13 cellular contexts compared by ENCODE assay signal in the genomic region with DNA sequence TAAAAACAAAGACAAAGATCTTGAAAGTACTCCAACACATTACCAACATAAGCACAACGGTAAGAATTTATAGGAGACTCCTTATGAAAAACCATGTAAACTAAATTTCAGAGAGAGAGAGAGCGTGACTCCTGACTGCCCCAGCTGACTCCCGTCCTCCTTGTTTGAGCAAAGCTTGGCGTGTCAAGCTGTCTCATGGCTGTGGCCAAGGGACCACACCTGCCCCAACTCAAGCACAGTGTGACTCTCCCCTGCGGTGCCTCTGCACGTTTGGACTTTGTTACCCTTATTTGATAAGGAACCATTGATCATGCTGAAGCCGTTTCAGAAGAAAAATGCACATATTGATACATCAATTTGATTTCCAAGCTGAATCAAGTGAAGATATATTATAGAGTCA.
DNase-seq lines count a peak whose midpoint lies in the region; ATAC-seq and TF ChIP-seq lines count a peak whose summit lies in the region.
"Had no signal": no experiment of that assay in that cellular context is flagged by ENCODE, and none has a peak within 500 bp of the region (broad histone marks: within the 10 kb centered on the region; RNA-seq: fewer than 3 reads in every experiment).

No MANE protein-coding gene starts in this region.

- ATAC-seq in GM21381 (IDR thresholded peaks at IDR 0.05; ENCODE audit: unreplicated experiment) (no peak), HG02798 (IDR thresholded peaks at IDR 0.05; ENCODE audit: poor library complexity, unreplicated experiment) (no peak)

- intact Hi-C loops in sigmoid colon (cut with DNase I), result loop anchor here (5.0 kb wide), 1 partner anchor 82 kb away; no protein-coding TSS in a partner anchor
- intact Hi-C loops in vagina (cut with DNase I), result no loop called here

- H3K27me3 ChIP-seq in sigmoid colon (no peaks in the 10 kb centered on the region), vagina (no peaks in the 10 kb centered on the region), right atrium auricular region (no peaks in the 10 kb centered on the region)

- H3K36me3 ChIP-seq in sigmoid colon, result no peaks in the 10 kb centered on the region
- H3K36me3 ChIP-seq in vagina, result no peaks in the 10 kb centered on the region
- H3K36me3 ChIP-seq in right atrium auricular region, result no peaks in the 10 kb centered on the region

- no peak for TF ChIP-seq EP300 in sigmoid colon (IDR thresholded peaks at IDR 0.05)

- TF ChIP-seq CTCF in sigmoid colon (IDR thresholded peaks at IDR 0.05) (no peak), vagina (IDR thresholded peaks at IDR 0.05) (no peak), right atrium auricular region (IDR thresholded peaks at IDR 0.05) (no peak)

- 25 to 72% methylated on average over 7 of the region's 7 CpGs for WGBS in sigmoid colon, 2 donors

- H3K4me3 ChIP-seq in sigmoid colon (no peak overlapping the region), vagina (no peak overlapping the region), right atrium auricular region (no peak overlapping the region)

- H3K4me1 ChIP-seq in sigmoid colon (peaks cover 0 to 51% (median 43%) of the 10 kb centered on the region in 4 donors), vagina (peaks cover 23% of the 10 kb centered on the region), right atrium auricular region (peaks cover 0 to 29% of the 10 kb centered on the region in 2 donors)

- TF ChIP-seq POLR2A in sigmoid colon (IDR thresholded peaks at IDR 0.05) (no peak), vagina (IDR thresholded peaks at IDR 0.05) (no peak)

- H3K27ac ChIP-seq in sigmoid colon (peak overlapping the region; percentile 78 to 90 (median 86)), vagina (peak overlapping the region; percentile 79), right atrium auricular region (peak overlapping the region in 1 of 2 donors; percentile 76)

- H3K9me3 ChIP-seq in sigmoid colon, result no peaks in the 10 kb centered on the region
- no peaks in the 10 kb centered on the region for H3K9me3 ChIP-seq in vagina
- no peaks in the 10 kb centered on the region for H3K9me3 ChIP-seq in right atrium auricular region

- DNase-seq in NCI-H510A treated with DMSO at 0.1 percent for 48 hours (lab: John Stamatoyannopoulos, UW) (peak; percentile 20), NCI-H510A (lab: John Stamatoyannopoulos, UW) (no peak), mucosa of gallbladder (ENCODE audit: low spot score) (peak; percentile 74), sigmoid colon (peak; percentile 73), vagina (ENCODE audit: extremely low spot score in 2 of 2) (no peak), right atrium auricular region (ENCODE audit: low spot score) (no peak)
- DNase-seq: COR-L47, Karpas-422, NCI-H1105 treated with DMSO at 0.1 percent for 48 hours, NCI-H187 treated with DMSO at 0.1 percent for 48 hours, SIG-M5 had no signal

Comparison
In these comparisons a context has a peak if more than half of its experiments do, and no peak if none do; other contexts are left out.
1. DNase-seq: peak in NCI-H510A treated with DMSO at 0.1 percent for 48 hours (single experiment), mucosa of gallbladder (single experiment) and sigmoid colon (single experiment); none in NCI-H510A (single experiment), vagina (0 of 2) and right atrium auricular region (single experiment).